In genomic region chr2:112803691-112804521, GRCh38 we compare ENCODE assay signal across 1 cellular context.
TF ChIP-seq lines count a peak whose summit lies in the region.

No MANE protein-coding gene starts in this region.

TF ChIP-seq in K562, 482 proteins besides CTCF, POLR2A, EP300 and RAD21 (continues in another document):
- TF ChIP-seq, protein P1, sequence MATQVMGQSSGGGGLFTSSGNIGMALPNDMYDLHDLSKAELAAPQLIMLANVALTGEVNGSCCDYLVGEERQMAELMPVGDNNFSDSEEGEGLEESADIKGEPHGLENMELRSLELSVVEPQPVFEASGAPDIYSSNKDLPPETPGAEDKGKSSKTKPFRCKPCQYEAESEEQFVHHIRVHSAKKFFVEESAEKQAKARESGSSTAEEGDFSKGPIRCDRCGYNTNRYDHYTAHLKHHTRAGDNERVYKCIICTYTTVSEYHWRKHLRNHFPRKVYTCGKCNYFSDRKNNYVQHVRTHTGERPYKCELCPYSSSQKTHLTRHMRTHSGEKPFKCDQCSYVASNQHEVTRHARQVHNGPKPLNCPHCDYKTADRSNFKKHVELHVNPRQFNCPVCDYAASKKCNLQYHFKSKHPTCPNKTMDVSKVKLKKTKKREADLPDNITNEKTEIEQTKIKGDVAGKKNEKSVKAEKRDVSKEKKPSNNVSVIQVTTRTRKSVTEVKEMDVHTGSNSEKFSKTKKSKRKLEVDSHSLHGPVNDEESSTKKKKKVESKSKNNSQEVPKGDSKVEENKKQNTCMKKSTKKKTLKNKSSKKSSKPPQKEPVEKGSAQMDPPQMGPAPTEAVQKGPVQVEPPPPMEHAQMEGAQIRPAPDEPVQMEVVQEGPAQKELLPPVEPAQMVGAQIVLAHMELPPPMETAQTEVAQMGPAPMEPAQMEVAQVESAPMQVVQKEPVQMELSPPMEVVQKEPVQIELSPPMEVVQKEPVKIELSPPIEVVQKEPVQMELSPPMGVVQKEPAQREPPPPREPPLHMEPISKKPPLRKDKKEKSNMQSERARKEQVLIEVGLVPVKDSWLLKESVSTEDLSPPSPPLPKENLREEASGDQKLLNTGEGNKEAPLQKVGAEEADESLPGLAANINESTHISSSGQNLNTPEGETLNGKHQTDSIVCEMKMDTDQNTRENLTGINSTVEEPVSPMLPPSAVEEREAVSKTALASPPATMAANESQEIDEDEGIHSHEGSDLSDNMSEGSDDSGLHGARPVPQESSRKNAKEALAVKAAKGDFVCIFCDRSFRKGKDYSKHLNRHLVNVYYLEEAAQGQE (CRISPR knock-in tag; IDR thresholded peaks at IDR 0.05; ENCODE audit: low read depth), result no peak
- TF ChIP-seq, protein P2, sequence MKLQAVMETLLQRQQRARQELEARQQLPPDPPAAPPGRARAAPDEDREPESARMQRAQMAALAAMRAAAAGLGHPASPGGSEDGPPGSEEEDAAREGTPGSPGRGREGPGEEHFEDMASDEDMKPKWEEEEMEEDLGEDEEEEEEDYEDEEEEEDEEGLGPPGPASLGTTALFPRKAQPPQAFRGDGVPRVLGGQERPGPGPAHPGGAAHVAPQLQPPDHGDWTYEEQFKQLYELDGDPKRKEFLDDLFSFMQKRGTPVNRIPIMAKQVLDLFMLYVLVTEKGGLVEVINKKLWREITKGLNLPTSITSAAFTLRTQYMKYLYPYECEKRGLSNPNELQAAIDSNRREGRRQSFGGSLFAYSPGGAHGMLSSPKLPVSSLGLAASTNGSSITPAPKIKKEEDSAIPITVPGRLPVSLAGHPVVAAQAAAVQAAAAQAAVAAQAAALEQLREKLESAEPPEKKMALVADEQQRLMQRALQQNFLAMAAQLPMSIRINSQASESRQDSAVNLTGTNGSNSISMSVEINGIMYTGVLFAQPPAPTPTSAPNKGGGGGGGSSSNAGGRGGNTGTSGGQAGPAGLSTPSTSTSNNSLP (IDR thresholded peaks at IDR 0.05; ENCODE audit: borderline replicate concordance, low read depth, low read length), result no peak
- TF ChIP-seq DDX20 (tag; IDR thresholded peaks at IDR 0.05; ENCODE audit: low read depth) (no peak), ETV1 (tag; conservative IDR thresholded peaks at IDR 0.05; ENCODE audit: low read depth) (0 out of 2 replicates have a peak, but pooled peaks have one; percentile 10), ZBTB34 (CRISPR knock-in tag; IDR thresholded peaks at IDR 0.05) (no peak), ZNF239 (CRISPR knock-in tag; IDR thresholded peaks at IDR 0.05) (no peak), CLOCK (CRISPR knock-in tag; IDR thresholded peaks at IDR 0.05; ENCODE audit: borderline replicate concordance) (no peak), ADNP (tag; IDR thresholded peaks at IDR 0.05) (peak; percentile 19; the same call in 1 of the 2 replicates), SP1 (CRISPR knock-in tag; IDR thresholded peaks at IDR 0.05) (no peak), ZNF398 (CRISPR knock-in tag; IDR thresholded peaks at IDR 0.05) (no peak), ZBTB26 (CRISPR knock-in tag; IDR thresholded peaks at IDR 0.05) (no peak), ZBTB1 (CRISPR knock-in tag; IDR thresholded peaks at IDR 0.05; ENCODE audit: borderline replicate concordance, low read depth) (no peak), HNRNPK (IDR thresholded peaks at IDR 0.05; ENCODE audit: low read depth, low read length, poor library complexity, severe bottlenecking) (no peak), TGIF2 (CRISPR knock-in tag; IDR thresholded peaks at IDR 0.05) (no peak), ZKSCAN8 (CRISPR knock-in tag; IDR thresholded peaks at IDR 0.05) (no peak), FOXA1 (IDR thresholded peaks at IDR 0.05; ENCODE audit: borderline replicate concordance) (no peak), FOSL1 (tag; conservative IDR thresholded peaks at IDR 0.05) (peak; percentile 55), MYBL2 (IDR thresholded peaks at IDR 0.05; ENCODE audit: low read depth) (no peak), MYBL2 (CRISPR knock-in tag; IDR thresholded peaks at IDR 0.05; ENCODE audit: borderline replicate concordance) (no peak), EGR1 (conservative IDR thresholded peaks at IDR 0.05) (no peak), ZSCAN29 (IDR thresholded peaks at IDR 0.05) (no peak), ZNF197 (CRISPR knock-in tag; IDR thresholded peaks at IDR 0.05; ENCODE audit: low read depth) (no peak), PURB (CRISPR knock-in tag; IDR thresholded peaks at IDR 0.05; ENCODE audit: low read depth) (no peak), RFX1 (IDR thresholded peaks at IDR 0.05) (0 out of 2 replicates have a peak, but pooled peaks have one; percentile 10), L3MBTL2 (IDR thresholded peaks at IDR 0.05) (no peak), MTA3 (IDR thresholded peaks at IDR 0.05; ENCODE audit: borderline replicate concordance) (no peak)
- TF ChIP-seq, protein P3, sequence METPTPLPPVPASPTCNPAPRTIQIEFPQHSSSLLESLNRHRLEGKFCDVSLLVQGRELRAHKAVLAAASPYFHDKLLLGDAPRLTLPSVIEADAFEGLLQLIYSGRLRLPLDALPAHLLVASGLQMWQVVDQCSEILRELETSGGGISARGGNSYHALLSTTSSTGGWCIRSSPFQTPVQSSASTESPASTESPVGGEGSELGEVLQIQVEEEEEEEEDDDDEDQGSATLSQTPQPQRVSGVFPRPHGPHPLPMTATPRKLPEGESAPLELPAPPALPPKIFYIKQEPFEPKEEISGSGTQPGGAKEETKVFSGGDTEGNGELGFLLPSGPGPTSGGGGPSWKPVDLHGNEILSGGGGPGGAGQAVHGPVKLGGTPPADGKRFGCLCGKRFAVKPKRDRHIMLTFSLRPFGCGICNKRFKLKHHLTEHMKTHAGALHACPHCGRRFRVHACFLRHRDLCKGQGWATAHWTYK (CRISPR knock-in tag; IDR thresholded peaks at IDR 0.05), result no peak
- TF ChIP-seq, protein P4, sequence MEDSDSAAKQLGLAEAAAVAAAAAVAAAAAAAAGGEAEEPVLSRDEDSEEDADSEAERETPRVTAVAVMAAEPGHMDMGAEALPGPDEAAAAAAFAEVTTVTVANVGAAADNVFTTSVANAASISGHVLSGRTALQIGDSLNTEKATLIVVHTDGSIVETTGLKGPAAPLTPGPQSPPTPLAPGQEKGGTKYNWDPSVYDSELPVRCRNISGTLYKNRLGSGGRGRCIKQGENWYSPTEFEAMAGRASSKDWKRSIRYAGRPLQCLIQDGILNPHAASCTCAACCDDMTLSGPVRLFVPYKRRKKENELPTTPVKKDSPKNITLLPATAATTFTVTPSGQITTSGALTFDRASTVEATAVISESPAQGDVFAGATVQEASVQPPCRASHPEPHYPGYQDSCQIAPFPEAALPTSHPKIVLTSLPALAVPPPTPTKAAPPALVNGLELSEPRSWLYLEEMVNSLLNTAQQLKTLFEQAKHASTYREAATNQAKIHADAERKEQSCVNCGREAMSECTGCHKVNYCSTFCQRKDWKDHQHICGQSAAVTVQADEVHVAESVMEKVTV (CRISPR knock-in tag; IDR thresholded peaks at IDR 0.05), result no peak
- TF ChIP-seq, protein P5, sequence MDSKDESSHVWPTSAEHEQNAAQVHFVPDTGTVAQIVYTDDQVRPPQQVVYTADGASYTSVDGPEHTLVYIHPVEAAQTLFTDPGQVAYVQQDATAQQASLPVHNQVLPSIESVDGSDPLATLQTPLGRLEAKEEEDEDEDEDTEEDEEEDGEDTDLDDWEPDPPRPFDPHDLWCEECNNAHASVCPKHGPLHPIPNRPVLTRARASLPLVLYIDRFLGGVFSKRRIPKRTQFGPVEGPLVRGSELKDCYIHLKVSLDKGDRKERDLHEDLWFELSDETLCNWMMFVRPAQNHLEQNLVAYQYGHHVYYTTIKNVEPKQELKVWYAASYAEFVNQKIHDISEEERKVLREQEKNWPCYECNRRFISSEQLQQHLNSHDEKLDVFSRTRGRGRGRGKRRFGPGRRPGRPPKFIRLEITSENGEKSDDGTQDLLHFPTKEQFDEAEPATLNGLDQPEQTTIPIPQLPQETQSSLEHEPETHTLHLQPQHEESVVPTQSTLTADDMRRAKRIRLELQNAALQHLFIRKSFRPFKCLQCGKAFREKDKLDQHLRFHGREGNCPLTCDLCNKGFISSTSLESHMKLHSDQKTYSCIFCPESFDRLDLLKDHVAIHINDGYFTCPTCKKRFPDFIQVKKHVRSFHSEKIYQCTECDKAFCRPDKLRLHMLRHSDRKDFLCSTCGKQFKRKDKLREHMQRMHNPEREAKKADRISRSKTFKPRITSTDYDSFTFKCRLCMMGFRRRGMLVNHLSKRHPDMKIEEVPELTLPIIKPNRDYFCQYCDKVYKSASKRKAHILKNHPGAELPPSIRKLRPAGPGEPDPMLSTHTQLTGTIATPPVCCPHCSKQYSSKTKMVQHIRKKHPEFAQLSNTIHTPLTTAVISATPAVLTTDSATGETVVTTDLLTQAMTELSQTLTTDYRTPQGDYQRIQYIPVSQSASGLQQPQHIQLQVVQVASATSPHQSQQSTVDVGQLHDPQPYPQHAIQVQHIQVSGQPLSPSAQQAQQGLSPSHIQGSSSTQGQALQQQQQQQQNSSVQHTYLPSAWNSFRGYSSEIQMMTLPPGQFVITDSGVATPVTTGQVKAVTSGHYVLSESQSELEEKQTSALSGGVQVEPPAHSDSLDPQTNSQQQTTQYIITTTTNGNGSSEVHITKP (IDR thresholded peaks at IDR 0.05; ENCODE audit: partially characterized antibody), result peak; percentile 74
- TF ChIP-seq, protein P6, sequence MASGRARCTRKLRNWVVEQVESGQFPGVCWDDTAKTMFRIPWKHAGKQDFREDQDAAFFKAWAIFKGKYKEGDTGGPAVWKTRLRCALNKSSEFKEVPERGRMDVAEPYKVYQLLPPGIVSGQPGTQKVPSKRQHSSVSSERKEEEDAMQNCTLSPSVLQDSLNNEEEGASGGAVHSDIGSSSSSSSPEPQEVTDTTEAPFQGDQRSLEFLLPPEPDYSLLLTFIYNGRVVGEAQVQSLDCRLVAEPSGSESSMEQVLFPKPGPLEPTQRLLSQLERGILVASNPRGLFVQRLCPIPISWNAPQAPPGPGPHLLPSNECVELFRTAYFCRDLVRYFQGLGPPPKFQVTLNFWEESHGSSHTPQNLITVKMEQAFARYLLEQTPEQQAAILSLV (tag; IDR thresholded peaks at IDR 0.05), result no peak
- TF ChIP-seq, protein P7, sequence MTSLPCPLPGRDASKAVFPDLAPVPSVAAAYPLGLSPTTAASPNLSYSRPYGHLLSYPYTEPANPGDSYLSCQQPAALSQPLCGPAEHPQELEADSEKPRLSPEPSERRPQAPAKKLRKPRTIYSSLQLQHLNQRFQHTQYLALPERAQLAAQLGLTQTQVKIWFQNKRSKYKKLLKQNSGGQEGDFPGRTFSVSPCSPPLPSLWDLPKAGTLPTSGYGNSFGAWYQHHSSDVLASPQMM (CRISPR knock-in tag; IDR thresholded peaks at IDR 0.05), result no peak
- TF ChIP-seq, protein P8, sequence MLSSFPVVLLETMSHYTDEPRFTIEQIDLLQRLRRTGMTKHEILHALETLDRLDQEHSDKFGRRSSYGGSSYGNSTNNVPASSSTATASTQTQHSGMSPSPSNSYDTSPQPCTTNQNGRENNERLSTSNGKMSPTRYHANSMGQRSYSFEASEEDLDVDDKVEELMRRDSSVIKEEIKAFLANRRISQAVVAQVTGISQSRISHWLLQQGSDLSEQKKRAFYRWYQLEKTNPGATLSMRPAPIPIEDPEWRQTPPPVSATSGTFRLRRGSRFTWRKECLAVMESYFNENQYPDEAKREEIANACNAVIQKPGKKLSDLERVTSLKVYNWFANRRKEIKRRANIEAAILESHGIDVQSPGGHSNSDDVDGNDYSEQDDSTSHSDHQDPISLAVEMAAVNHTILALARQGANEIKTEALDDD (IDR thresholded peaks at IDR 0.05), result peak; percentile 99
